In the genomic region with DNA sequence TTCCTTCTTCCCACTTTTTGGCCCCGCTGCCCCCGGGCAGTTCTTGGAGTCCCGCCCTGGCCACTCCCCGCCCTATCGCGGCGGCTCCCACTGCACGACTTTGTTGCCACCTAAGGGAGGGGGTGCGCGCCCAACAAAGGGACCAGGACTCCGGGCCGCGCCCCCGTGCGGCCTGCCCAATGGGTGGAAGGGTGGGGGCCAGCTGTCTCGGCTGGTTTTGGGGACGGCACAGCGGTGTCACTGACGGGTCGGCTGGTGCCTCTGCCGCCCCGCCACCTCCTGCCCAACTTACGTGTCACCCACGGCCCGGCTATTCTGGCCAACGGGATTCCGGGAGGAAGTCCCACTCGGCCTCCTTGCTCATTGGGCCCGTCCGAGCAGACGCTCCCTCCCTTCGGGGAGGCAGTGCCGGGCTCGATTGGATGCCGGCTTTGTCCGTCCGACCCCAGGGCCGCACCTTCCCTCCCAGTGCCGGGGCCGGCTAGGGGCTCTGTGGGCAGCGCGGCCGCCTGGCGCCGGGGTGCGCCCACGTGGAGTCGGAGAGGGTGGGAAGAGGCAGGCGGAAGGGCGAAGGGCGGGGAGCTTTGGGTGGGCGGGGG, we compare ENCODE assay signal across 8 cellular contexts. TPM values are rescaled to one million over a fixed set of nuclear protein-coding genes. Genes with fewer than 3 reads are reported as not detected.
DNase-seq lines count a peak whose midpoint lies in the region; ATAC-seq and TF ChIP-seq lines count a peak whose summit lies in the region.

A gene with protein sequence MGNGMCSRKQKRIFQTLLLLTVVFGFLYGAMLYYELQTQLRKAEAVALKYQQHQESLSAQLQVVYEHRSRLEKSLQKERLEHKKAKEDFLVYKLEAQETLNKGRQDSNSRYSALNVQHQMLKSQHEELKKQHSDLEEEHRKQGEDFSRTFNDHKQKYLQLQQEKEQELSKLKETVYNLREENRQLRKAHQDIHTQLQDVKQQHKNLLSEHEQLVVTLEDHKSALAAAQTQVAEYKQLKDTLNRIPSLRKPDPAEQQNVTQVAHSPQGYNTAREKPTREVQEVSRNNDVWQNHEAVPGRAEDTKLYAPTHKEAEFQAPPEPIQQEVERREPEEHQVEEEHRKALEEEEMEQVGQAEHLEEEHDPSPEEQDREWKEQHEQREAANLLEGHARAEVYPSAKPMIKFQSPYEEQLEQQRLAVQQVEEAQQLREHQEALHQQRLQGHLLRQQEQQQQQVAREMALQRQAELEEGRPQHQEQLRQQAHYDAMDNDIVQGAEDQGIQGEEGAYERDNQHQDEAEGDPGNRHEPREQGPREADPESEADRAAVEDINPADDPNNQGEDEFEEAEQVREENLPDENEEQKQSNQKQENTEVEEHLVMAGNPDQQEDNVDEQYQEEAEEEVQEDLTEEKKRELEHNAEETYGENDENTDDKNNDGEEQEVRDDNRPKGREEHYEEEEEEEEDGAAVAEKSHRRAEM (minus strand): TSS at position 314 of the 599 bp plus-strand sequence. CDS start 639 bp downstream, outside the sequence.

- CTCF ChIA-PET in activated CD4-positive, alpha-beta T cell treated with anti-CD3 and anti-CD28 coated beads for 36 hours (lab: Charles Lee): interaction anchor here (0.6 to 0.8 kb wide), 2 partner anchors 10 to 11 kb away, joined by 3 read pairs; no protein-coding TSS in a partner anchor

- TF ChIP-seq CTCF in CD14-positive monocyte (IDR thresholded peaks at IDR 0.05): no peak
- TF ChIP-seq CTCF in liver (IDR thresholded peaks at IDR 0.05; ENCODE audit: low read depth, low read length, missing input control): no peak

- no peaks in the 10 kb centered on the region for H3K27me3 ChIP-seq in liver (ENCODE audit: control insufficient read depth in 4 of 4, insufficient read depth in 4 of 4, low read length in 3 of 4)

- H3K27ac ChIP-seq in liver (ENCODE audit: low read depth in 1 of 2, low read length in 2 of 2): peak within 1 kb of the TSS; percentile 97 to 98

- H3K4me3 ChIP-seq in liver (ENCODE audit: low read depth in 1 of 3, low read length in 3 of 3): peak within 1 kb of the TSS; percentile 70 to 97 (median 90)

- no peaks in the 10 kb centered on the region for H3K9me3 ChIP-seq in liver (ENCODE audit: control insufficient read depth in 4 of 4, low read length in 3 of 4)

- H3K27ac Mint-ChIP-seq in CD14-positive monocyte: peak within 1 kb of the TSS; percentile 76 to 93 (median 91)
- H3K27ac Mint-ChIP-seq in activated CD4-positive, alpha-beta T cell treated with anti-CD3 and anti-CD28 coated beads for 36 hours: peak within 1 kb of the TSS; percentile 66

- no peaks in the 10 kb centered on the region for H3K36me3 ChIP-seq in liver (ENCODE audit: control insufficient read depth in 4 of 4, insufficient read depth in 3 of 4, low read depth in 1 of 4, low read length in 3 of 4)

- DNase-seq in CD14-positive monocyte (ENCODE audit: low spot score): peak; percentile 92
- peak; percentile 79 for DNase-seq in GM19238 (ENCODE audit: insufficient read length, low spot score)
- peak; percentile 98 for DNase-seq in NCI-H446 treated with DMSO at 0.1 percent for 48 hours (lab: John Stamatoyannopoulos, UW)
- DNase-seq in activated CD4-positive, alpha-beta T cell treated with anti-CD3 and anti-CD28 coated beads for 36 hours: peak; percentile 75
- DNase-seq in dermis microvascular lymphatic vessel endothelial cell (ENCODE audit: low read depth in 2 of 2): peak; percentile 93 to 98
- peak; percentile 23 to 34 for DNase-seq in stimulated activated CD4-positive, alpha-beta T cell treated with anti-CD3 and anti-CD28 coated beads, Interleukin-4, amount 100 ng/mL, for 4 hours

- H3K27me3 Mint-ChIP-seq in CD14-positive monocyte (ENCODE audit: low read depth in 3 of 3): no peaks in the 10 kb centered on the region
- H3K27me3 Mint-ChIP-seq in activated CD4-positive, alpha-beta T cell treated with anti-CD3 and anti-CD28 coated beads for 36 hours: peaks cover 39% of the 10 kb centered on the region

- H3K4me1 ChIP-seq in liver (ENCODE audit: control insufficient read depth in 4 of 4, insufficient read depth in 4 of 4, low read length in 3 of 4): peaks cover 8 to 49% (median 35%) of the 10 kb centered on the region in 4 donors

- peak; percentile 82 for ATAC-seq in HG03354 (IDR thresholded peaks at IDR 0.05; ENCODE audit: poor library complexity, severe bottlenecking, unreplicated experiment)
- peak; percentile 81 for ATAC-seq in activated CD4-positive, alpha-beta T cell treated with anti-CD3 and anti-CD28 coated beads for 36 hours

- peak within 1 kb of the TSS; percentile 83 to 93 for H3K4me3 Mint-ChIP-seq in CD14-positive monocyte
- H3K4me3 Mint-ChIP-seq in activated CD4-positive, alpha-beta T cell treated with anti-CD3 and anti-CD28 coated beads for 36 hours: peak within 1 kb of the TSS; percentile 75

- POLR2A ChIA-PET in activated CD4-positive, alpha-beta T cell treated with anti-CD3 and anti-CD28 coated beads for 36 hours (lab: Charles Lee): no interaction called here

- peaks cover 0 to 2% (median 0%) of the 10 kb centered on the region in 7 donors for H3K9me3 Mint-ChIP-seq in CD14-positive monocyte
- H3K9me3 Mint-ChIP-seq in activated CD4-positive, alpha-beta T cell treated with anti-CD3 and anti-CD28 coated beads for 36 hours (ENCODE audit: low read depth): no peaks in the 10 kb centered on the region

- no peaks in the 10 kb centered on the region for H3K36me3 Mint-ChIP-seq in CD14-positive monocyte
- H3K36me3 Mint-ChIP-seq in activated CD4-positive, alpha-beta T cell treated with anti-CD3 and anti-CD28 coated beads for 36 hours (ENCODE audit: low read depth): no peaks in the 10 kb centered on the region

- H3K4me1 Mint-ChIP-seq in CD14-positive monocyte: peaks cover 34% of the 10 kb centered on the region
- H3K4me1 Mint-ChIP-seq in activated CD4-positive, alpha-beta T cell treated with anti-CD3 and anti-CD28 coated beads for 36 hours: peaks cover 10% of the 10 kb centered on the region

- WGBS in liver: under 1% methylated on average over 52 of the region's 52 CpGs

- intact Hi-C loops in CD14-positive monocyte (cut with micrococcal nuclease): no loop called here
- intact Hi-C loops in activated CD4-positive, alpha-beta T cell treated with anti-CD3 and anti-CD28 coated beads for 36 hours (cut with DNase I, micrococcal nuclease): loop anchor here (1.0 to 10.0 kb wide), 5 partner anchors 34 to 363 kb away; a partner anchor contains a TSS

- no peak for TF ChIP-seq RAD21 in liver (IDR thresholded peaks at IDR 0.05)

- H3K9ac ChIP-seq in liver (ENCODE audit: low read depth in 1 of 2, low read length in 2 of 2): peak within 1 kb of the TSS; percentile 61 to 81

TF ChIP-seq in liver, 16 proteins besides CTCF, POLR2A, EP300 and RAD21 (continues in another document):
- TF ChIP-seq HNF4A (conservative IDR thresholded peaks at IDR 0.05) (peak in 1 of 2 donors; percentile 20), GABPA (IDR thresholded peaks at IDR 0.05 in 1 of 2, conservative IDR thresholded peaks at IDR 0.05 in 1 of 2) (peak; percentile 38 to 81), EGR1 (IDR thresholded peaks at IDR 0.05; ENCODE audit: low read depth in 2 of 2) (peak in 1 of 2 donors; percentile 38), YY1 (IDR thresholded peaks at IDR 0.05) (no peak), HNF4G (IDR thresholded peaks at IDR 0.05) (no peak), SP1 (IDR thresholded peaks at IDR 0.05) (peak; percentile 89), FOXA2 (IDR thresholded peaks at IDR 0.05) (no peak), FOXA1 (IDR thresholded peaks at IDR 0.05) (no peak), JUND (IDR thresholded peaks at IDR 0.05) (peak in 1 of 2 donors; percentile 16), NR2F2 (IDR thresholded peaks at IDR 0.05) (peak; percentile 18)
- TF ChIP-seq, protein P1, sequence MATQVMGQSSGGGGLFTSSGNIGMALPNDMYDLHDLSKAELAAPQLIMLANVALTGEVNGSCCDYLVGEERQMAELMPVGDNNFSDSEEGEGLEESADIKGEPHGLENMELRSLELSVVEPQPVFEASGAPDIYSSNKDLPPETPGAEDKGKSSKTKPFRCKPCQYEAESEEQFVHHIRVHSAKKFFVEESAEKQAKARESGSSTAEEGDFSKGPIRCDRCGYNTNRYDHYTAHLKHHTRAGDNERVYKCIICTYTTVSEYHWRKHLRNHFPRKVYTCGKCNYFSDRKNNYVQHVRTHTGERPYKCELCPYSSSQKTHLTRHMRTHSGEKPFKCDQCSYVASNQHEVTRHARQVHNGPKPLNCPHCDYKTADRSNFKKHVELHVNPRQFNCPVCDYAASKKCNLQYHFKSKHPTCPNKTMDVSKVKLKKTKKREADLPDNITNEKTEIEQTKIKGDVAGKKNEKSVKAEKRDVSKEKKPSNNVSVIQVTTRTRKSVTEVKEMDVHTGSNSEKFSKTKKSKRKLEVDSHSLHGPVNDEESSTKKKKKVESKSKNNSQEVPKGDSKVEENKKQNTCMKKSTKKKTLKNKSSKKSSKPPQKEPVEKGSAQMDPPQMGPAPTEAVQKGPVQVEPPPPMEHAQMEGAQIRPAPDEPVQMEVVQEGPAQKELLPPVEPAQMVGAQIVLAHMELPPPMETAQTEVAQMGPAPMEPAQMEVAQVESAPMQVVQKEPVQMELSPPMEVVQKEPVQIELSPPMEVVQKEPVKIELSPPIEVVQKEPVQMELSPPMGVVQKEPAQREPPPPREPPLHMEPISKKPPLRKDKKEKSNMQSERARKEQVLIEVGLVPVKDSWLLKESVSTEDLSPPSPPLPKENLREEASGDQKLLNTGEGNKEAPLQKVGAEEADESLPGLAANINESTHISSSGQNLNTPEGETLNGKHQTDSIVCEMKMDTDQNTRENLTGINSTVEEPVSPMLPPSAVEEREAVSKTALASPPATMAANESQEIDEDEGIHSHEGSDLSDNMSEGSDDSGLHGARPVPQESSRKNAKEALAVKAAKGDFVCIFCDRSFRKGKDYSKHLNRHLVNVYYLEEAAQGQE (IDR thresholded peaks at IDR 0.05): peak; percentile 78
- TF ChIP-seq, protein P2, sequence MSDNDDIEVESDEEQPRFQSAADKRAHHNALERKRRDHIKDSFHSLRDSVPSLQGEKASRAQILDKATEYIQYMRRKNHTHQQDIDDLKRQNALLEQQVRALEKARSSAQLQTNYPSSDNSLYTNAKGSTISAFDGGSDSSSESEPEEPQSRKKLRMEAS (IDR thresholded peaks at IDR 0.05): no peak

RNA-seq across cellular contexts. Expression of the gene that starts here (rescaled TPM):
- polyA plus RNA-seq in CD14-positive monocyte (1 to 10 TPM; 3.5 to 5.8 TPM), liver (10 to 100 TPM; 22.5 to 43.0 TPM)
- total RNA-seq in activated CD4-positive, alpha-beta T cell treated with anti-CD3 and anti-CD28 coated beads for 36 hours: 1 to 10 TPM; 3.2 to 4.1 TPM
- total RNA-seq in dermis microvascular lymphatic vessel endothelial cell (20.6 and 21.8 TPM in 2 replicates), liver (10 to 100 TPM; 17.9 to 47.9 TPM)

Comparison
In these comparisons a context has a peak if more than half of its experiments do, and no peak if none do; other contexts are left out.
1. Peak in every context shown above with its lines: DNase-seq, ATAC-seq, H3K4me3 ChIP-seq and H3K27ac ChIP-seq.
2. DNase-seq: peak in every context shown above with its lines; median percentile 98 in NCI-H446 treated with DMSO at 0.1 percent for 48 hours; 96 in dermis microvascular lymphatic vessel endothelial cell; 92 in CD14-positive monocyte; 79 in GM19238; 75 in activated CD4-positive, alpha-beta T cell treated with anti-CD3 and anti-CD28 coated beads for 36 hours; 28 in stimulated activated CD4-positive, alpha-beta T cell treated with anti-CD3 and anti-CD28 coated beads, Interleukin-4, amount 100 ng/mL, for 4 hours.
3. intact Hi-C loops: an anchor here in activated CD4-positive, alpha-beta T cell treated with anti-CD3 and anti-CD28 coated beads for 36 hours (1.0 to 10.0 kb wide); none called in CD14-positive monocyte.